ENCODE assay signal across 29 cellular contexts in the genomic region with DNA sequence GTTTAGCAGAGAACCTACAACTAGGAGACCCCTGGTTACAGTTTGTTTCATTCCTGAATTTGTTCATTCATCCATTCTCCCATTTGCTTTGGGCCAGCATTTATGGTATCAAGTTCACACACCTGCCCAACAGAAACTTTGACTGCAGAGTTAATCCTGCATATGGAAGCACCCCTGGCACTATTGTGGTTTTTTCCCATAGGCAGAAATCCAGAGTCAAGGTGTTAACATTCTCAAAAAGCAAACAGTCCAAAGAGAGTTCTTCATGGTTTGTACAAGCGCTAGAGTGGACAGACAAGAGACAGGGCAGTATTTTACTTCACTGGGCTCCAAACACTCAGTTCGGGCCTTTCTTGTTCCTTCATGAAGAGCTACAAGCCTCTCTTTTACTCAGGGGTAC. TPM values are rescaled to one million over a fixed set of nuclear protein-coding genes. Genes with fewer than 3 reads are reported as not detected.
"Had no signal": no experiment of that assay in that cellular context is flagged by ENCODE, and none has a peak within 500 bp of the region (broad histone marks: within the 10 kb centered on the region; RNA-seq: fewer than 3 reads in every experiment).

No MANE protein-coding gene starts in this region.

- H3K4me1 Mint-ChIP-seq: activated naive CD8-positive, alpha-beta T cell treated with anti-CD3 and anti-CD28 coated beads, Interleukin-2, amount 50 U/mL, for 24 hours; central memory CD8-positive, alpha-beta T cell; T-helper 17 cell had no signal

- H3K27me3 ChIP-seq: ascending aorta, Peyer's patch, SJSA1 had no signal

- H3K27ac ChIP-seq: ascending aorta, SJSA1 had no signal

- H3K4me3 ChIP-seq: ascending aorta, SJSA1 had no signal

- ATAC-seq: activated CD8-positive, alpha-beta T cell treated with anti-CD3 and anti-CD28 coated beads, Interleukin-2, amount 10 ng/mL, durations not matched to agents 7 days and 5 days; activated naive CD4-positive, alpha-beta T cell treated with anti-CD3 and anti-CD28 coated beads, Interleukin-2, amount 50 U/mL, for 72 hours; activated naive CD8-positive, alpha-beta T cell treated with anti-CD3 and anti-CD28 coated beads, Interleukin-2, amount 50 U/mL, for 24 hours; T-helper 17 cell had no signal

- DNase-seq: activated CD4-positive, alpha-beta T cell treated with anti-CD3 and anti-CD28 coated beads for 48 hours; activated CD4-positive, alpha-beta T cell treated with anti-CD3 and anti-CD28 coated beads, Interleukin-2, amount 50 U/mL, for 4 hours; activated CD4-positive, CD25-positive, alpha-beta regulatory T cell treated with anti-CD3 and anti-CD28 coated beads, Interleukin-2, amount 50 U/mL, for 72 hours; activated CD8-positive, alpha-beta memory T cell treated with anti-CD3 and anti-CD28 coated beads, Interleukin-2, amount 50 U/mL, for 48 hours; activated CD8-positive, alpha-beta T cell treated with anti-CD3 and anti-CD28 coated beads, Interleukin-2, amount 10 ng/mL, durations not matched to agents 7 days and 5 days; activated effector memory CD4-positive, alpha-beta T cell treated with anti-CD3 and anti-CD28 coated beads, Interleukin-2, amount 50 U/mL, for 16 hours; activated naive CD4-positive, alpha-beta T cell treated with Interleukin-2 at 50 U/mL for 16 hours; activated naive CD8-positive, alpha-beta T cell treated with anti-CD3 and anti-CD28 coated beads, Interleukin-2, amount 50 U/mL, for 24 hours; activated T-cell treated with anti-CD3 and anti-CD28 coated beads, Interleukin-2, amount 50 U/mL, for 24 hours; amniotic stem cell; Karpas-422; MM.1S; NCI-H1105; NCI-H1436; NCI-H1694 treated with DMSO at 0.1 percent for 48 hours; NCI-H2029 treated with DMSO at 0.1 percent for 48 hours; NCI-H345; NCI-H510A; SHP77; T-helper 17 cell; T-helper 9 cell had no signal

- H3K9me3 ChIP-seq: ascending aorta, Peyer's patch, SJSA1 had no signal

- H3K36me3 ChIP-seq: ascending aorta, Peyer's patch, SJSA1 had no signal

- H3K4me3 Mint-ChIP-seq: activated CD8-positive, alpha-beta T cell treated with anti-CD3 and anti-CD28 coated beads, Interleukin-2, amount 10 ng/mL, durations not matched to agents 7 days and 5 days; activated naive CD8-positive, alpha-beta T cell treated with anti-CD3 and anti-CD28 coated beads, Interleukin-2, amount 50 U/mL, for 24 hours; activated T-cell treated with anti-CD3 and anti-CD28 coated beads, Interleukin-2, amount 50 U/mL, for 24 hours; activated T-helper 1 cell treated with anti-CD3 and anti-CD28 coated beads, Interleukin-12 subunit alpha, Interleukin-12 subunit beta, Interleukin-2, Interleukin-4 antibody, amounts not matched to agents 30 ng/mL and 10 ng/mL and 1 ng/mL, durations not matched to agents 14 hours and 24 hours and 36 hours; brain; central memory CD8-positive, alpha-beta T cell; T-helper 17 cell; WTC11 had no signal

- H3K36me3 Mint-ChIP-seq: activated naive CD4-positive, alpha-beta T cell treated with anti-CD3 and anti-CD28 coated beads, Interleukin-2, amount 50 U/mL, for 72 hours; WTC11 had no signal

- H3K9me3 Mint-ChIP-seq: activated naive CD4-positive, alpha-beta T cell treated with anti-CD3 and anti-CD28 coated beads, Interleukin-2, amount 50 U/mL, for 72 hours; activated naive CD8-positive, alpha-beta T cell treated with anti-CD3 and anti-CD28 coated beads, Interleukin-2, amount 50 U/mL, for 24 hours; activated T-cell treated with anti-CD3 and anti-CD28 coated beads, Interleukin-2, amount 50 U/mL, for 24 hours; activated T-helper 1 cell treated with anti-CD3 and anti-CD28 coated beads, Interleukin-12 subunit alpha, Interleukin-12 subunit beta, Interleukin-2, Interleukin-4 antibody, amounts not matched to agents 30 ng/mL and 10 ng/mL and 1 ng/mL, durations not matched to agents 14 hours and 24 hours and 36 hours; central memory CD8-positive, alpha-beta T cell; WTC11 had no signal

- H3K4me1 ChIP-seq: ascending aorta, SJSA1 had no signal

- H3K27ac Mint-ChIP-seq: activated CD8-positive, alpha-beta T cell treated with anti-CD3 and anti-CD28 coated beads, Interleukin-2, amount 10 ng/mL, durations not matched to agents 7 days and 5 days; activated naive CD4-positive, alpha-beta T cell treated with anti-CD3 and anti-CD28 coated beads, Interleukin-2, amount 50 U/mL, for 72 hours; activated naive CD8-positive, alpha-beta T cell treated with anti-CD3 and anti-CD28 coated beads, Interleukin-2, amount 50 U/mL, for 24 hours; activated T-cell treated with anti-CD3 and anti-CD28 coated beads, Interleukin-2, amount 50 U/mL, for 24 hours; activated T-helper 1 cell treated with anti-CD3 and anti-CD28 coated beads, Interleukin-12 subunit alpha, Interleukin-12 subunit beta, Interleukin-2, Interleukin-4 antibody, amounts not matched to agents 30 ng/mL and 10 ng/mL and 1 ng/mL, durations not matched to agents 14 hours and 24 hours and 36 hours; brain; WTC11 had no signal

RNA-seq across cellular contexts. Expression of gene KCNK10, which starts 51.9 kb away (rescaled TPM):
- total RNA-seq: activated CD8-positive, alpha-beta T cell treated with anti-CD3 and anti-CD28 coated beads, Interleukin-2, amount 10 ng/mL, durations not matched to agents 7 days and 5 days; activated naive CD4-positive, alpha-beta T cell treated with anti-CD3 and anti-CD28 coated beads, Interleukin-2, amount 50 U/mL, for 72 hours; activated T-helper 1 cell treated with anti-CD3 and anti-CD28 coated beads, Interleukin-12 subunit alpha, Interleukin-12 subunit beta, Interleukin-2, Interleukin-4 antibody, amounts not matched to agents 30 ng/mL and 10 ng/mL and 1 ng/mL, durations not matched to agents 14 hours and 24 hours and 36 hours; ascending aorta; SJSA1; T-helper 17 cell had no signal
